ENCODE assay signal across 11 cellular contexts in the genomic region with DNA sequence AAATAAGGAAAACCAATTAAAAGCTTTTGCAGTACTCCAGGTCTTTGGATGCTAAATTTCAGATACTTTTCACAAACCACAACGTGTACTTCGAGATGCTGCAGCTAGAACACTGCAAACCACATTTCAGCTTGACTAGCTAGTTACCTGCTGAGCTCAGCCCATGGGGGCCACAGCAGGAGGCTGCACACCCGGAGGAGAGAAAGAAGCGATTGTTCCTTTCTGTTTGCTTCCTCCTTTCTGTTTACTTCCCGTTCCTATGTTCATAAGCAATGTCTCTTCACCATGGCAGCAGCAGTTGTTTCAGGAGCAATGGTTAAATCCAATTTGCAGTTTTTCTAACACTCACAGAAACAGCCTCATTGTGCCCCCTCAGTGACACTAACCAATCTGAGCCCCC.
DNase-seq lines count a peak whose midpoint lies in the region; ATAC-seq lines count a peak whose summit lies in the region.
"Had no signal": no experiment of that assay in that cellular context is flagged by ENCODE, and none has a peak within 500 bp of the region (broad histone marks: within the 10 kb centered on the region; RNA-seq: fewer than 3 reads in every experiment).

No MANE protein-coding gene starts in this region.

- ATAC-seq in activated naive CD4-positive, alpha-beta T cell treated with anti-CD3 and anti-CD28 coated beads, Interleukin-2, amount 50 U/mL, for 72 hours: peak in 1 of 2 donors; percentile 18
- no peak for ATAC-seq in HG03442 (IDR thresholded peaks at IDR 0.05; ENCODE audit: unreplicated experiment)

- H3K36me3 Mint-ChIP-seq in activated T-cell treated with anti-CD3 and anti-CD28 coated beads, Interleukin-2, amount 50 U/mL, for 24 hours (ENCODE audit: low read depth): no peaks in the 10 kb centered on the region
- peaks cover 4 to 15% of the 10 kb centered on the region in 2 donors for H3K36me3 Mint-ChIP-seq in activated naive CD4-positive, alpha-beta T cell treated with anti-CD3 and anti-CD28 coated beads, Interleukin-2, amount 50 U/mL, for 72 hours
- H3K36me3 Mint-ChIP-seq in stimulated activated naive CD8-positive, alpha-beta T cell treated with anti-CD3 and anti-CD28 coated beads, Interleukin-15, Interleukin-2, amounts not matched to agents 100 ng/mL and 50 ng/mL, for 24 hours (ENCODE audit: low read depth): no peaks in the 10 kb centered on the region

- peak overlapping the region; percentile 90 for H3K27ac Mint-ChIP-seq in activated T-cell treated with anti-CD3 and anti-CD28 coated beads, Interleukin-2, amount 50 U/mL, for 24 hours
- H3K27ac Mint-ChIP-seq in activated naive CD4-positive, alpha-beta T cell treated with anti-CD3 and anti-CD28 coated beads, Interleukin-2, amount 50 U/mL, for 72 hours: peak overlapping the region; percentile 84 to 89
- H3K27ac Mint-ChIP-seq in stimulated activated naive CD8-positive, alpha-beta T cell treated with anti-CD3 and anti-CD28 coated beads, Interleukin-15, Interleukin-2, amounts not matched to agents 100 ng/mL and 50 ng/mL, for 24 hours: peak overlapping the region; percentile 89

- H3K4me1 Mint-ChIP-seq in activated T-cell treated with anti-CD3 and anti-CD28 coated beads, Interleukin-2, amount 50 U/mL, for 24 hours (ENCODE audit: low read depth): peaks cover 26% of the 10 kb centered on the region
- peaks cover 31% of the 10 kb centered on the region for H3K4me1 Mint-ChIP-seq in stimulated activated naive CD8-positive, alpha-beta T cell treated with anti-CD3 and anti-CD28 coated beads, Interleukin-15, Interleukin-2, amounts not matched to agents 100 ng/mL and 50 ng/mL, for 24 hours (ENCODE audit: low read depth)

- H3K9me3 Mint-ChIP-seq in activated T-cell treated with anti-CD3 and anti-CD28 coated beads, Interleukin-2, amount 50 U/mL, for 24 hours: peaks cover 2% of the 10 kb centered on the region
- peaks cover 6 to 8% of the 10 kb centered on the region in 2 donors for H3K9me3 Mint-ChIP-seq in activated naive CD4-positive, alpha-beta T cell treated with anti-CD3 and anti-CD28 coated beads, Interleukin-2, amount 50 U/mL, for 72 hours
- peaks cover 4% of the 10 kb centered on the region for H3K9me3 Mint-ChIP-seq in stimulated activated naive CD8-positive, alpha-beta T cell treated with anti-CD3 and anti-CD28 coated beads, Interleukin-15, Interleukin-2, amounts not matched to agents 100 ng/mL and 50 ng/mL, for 24 hours

- H3K27me3 Mint-ChIP-seq in activated T-cell treated with anti-CD3 and anti-CD28 coated beads, Interleukin-2, amount 50 U/mL, for 24 hours: no peaks in the 10 kb centered on the region
- H3K27me3 Mint-ChIP-seq in stimulated activated naive CD8-positive, alpha-beta T cell treated with anti-CD3 and anti-CD28 coated beads, Interleukin-15, Interleukin-2, amounts not matched to agents 100 ng/mL and 50 ng/mL, for 24 hours: no peaks in the 10 kb centered on the region

- peak overlapping the region; percentile 13 for H3K4me3 Mint-ChIP-seq in activated T-cell treated with anti-CD3 and anti-CD28 coated beads, Interleukin-2, amount 50 U/mL, for 24 hours
- peak overlapping the region; percentile 32 for H3K4me3 Mint-ChIP-seq in stimulated activated naive CD8-positive, alpha-beta T cell treated with anti-CD3 and anti-CD28 coated beads, Interleukin-15, Interleukin-2, amounts not matched to agents 100 ng/mL and 50 ng/mL, for 24 hours

- DNase-seq in activated T-cell treated with anti-CD3 and anti-CD28 coated beads, Interleukin-2, amount 50 U/mL, for 24 hours: no peak
- DNase-seq in activated T-cell treated with anti-CD3 and anti-CD28 coated beads for 4 hours: no peak
- peak; percentile 85 for DNase-seq in NCI-H345 (lab: John Stamatoyannopoulos, UW)
- no peak for DNase-seq in activated naive CD4-positive, alpha-beta T cell treated with anti-CD3 and anti-CD28 coated beads, Interleukin-2, amount 50 U/mL, for 72 hours (ENCODE audit: low spot score in 2 of 2)
- no peak for DNase-seq in stimulated activated CD4-positive, alpha-beta T cell treated with anti-CD3 and anti-CD28 coated beads, Interleukin-1b, Interleukin-23, amount 100 ng/mL, for 48 hours
- no peak for DNase-seq in DMS 273 (lab: John Stamatoyannopoulos, UW; ENCODE audit: unreplicated experiment)
- DNase-seq: aorta, BE2C, heart right ventricle had no signal
